In the genomic region with DNA sequence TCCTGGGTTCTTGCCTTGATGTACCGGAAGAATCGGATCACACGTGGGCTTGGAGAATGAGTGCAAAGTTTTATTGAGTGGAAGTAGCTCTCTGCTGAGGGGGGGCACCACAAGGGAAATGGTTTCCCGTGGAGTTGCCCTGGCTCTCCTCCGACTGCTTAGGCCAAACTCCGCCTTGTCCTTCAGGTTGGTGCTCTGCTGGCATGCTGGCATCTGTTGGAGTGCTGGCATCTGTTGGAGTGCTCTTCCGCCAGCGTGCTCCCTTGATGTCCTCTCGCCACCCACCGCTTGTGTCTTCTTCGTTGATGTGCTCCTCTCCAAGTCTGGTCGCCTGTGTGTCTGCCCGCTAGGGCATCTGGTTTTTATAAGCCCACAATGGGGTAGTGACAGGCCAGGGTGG, we compare ENCODE assay signal across 2 cellular contexts.
TF ChIP-seq lines count a peak whose summit lies in the region.

No MANE protein-coding gene starts in this region.

TF ChIP-seq in GM23338, 12 proteins besides CTCF, POLR2A, EP300 and RAD21:
- TF ChIP-seq, protein P1, sequence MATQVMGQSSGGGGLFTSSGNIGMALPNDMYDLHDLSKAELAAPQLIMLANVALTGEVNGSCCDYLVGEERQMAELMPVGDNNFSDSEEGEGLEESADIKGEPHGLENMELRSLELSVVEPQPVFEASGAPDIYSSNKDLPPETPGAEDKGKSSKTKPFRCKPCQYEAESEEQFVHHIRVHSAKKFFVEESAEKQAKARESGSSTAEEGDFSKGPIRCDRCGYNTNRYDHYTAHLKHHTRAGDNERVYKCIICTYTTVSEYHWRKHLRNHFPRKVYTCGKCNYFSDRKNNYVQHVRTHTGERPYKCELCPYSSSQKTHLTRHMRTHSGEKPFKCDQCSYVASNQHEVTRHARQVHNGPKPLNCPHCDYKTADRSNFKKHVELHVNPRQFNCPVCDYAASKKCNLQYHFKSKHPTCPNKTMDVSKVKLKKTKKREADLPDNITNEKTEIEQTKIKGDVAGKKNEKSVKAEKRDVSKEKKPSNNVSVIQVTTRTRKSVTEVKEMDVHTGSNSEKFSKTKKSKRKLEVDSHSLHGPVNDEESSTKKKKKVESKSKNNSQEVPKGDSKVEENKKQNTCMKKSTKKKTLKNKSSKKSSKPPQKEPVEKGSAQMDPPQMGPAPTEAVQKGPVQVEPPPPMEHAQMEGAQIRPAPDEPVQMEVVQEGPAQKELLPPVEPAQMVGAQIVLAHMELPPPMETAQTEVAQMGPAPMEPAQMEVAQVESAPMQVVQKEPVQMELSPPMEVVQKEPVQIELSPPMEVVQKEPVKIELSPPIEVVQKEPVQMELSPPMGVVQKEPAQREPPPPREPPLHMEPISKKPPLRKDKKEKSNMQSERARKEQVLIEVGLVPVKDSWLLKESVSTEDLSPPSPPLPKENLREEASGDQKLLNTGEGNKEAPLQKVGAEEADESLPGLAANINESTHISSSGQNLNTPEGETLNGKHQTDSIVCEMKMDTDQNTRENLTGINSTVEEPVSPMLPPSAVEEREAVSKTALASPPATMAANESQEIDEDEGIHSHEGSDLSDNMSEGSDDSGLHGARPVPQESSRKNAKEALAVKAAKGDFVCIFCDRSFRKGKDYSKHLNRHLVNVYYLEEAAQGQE (IDR thresholded peaks at IDR 0.05; ENCODE audit: unreplicated experiment): no peak
- TF ChIP-seq, protein P2, sequence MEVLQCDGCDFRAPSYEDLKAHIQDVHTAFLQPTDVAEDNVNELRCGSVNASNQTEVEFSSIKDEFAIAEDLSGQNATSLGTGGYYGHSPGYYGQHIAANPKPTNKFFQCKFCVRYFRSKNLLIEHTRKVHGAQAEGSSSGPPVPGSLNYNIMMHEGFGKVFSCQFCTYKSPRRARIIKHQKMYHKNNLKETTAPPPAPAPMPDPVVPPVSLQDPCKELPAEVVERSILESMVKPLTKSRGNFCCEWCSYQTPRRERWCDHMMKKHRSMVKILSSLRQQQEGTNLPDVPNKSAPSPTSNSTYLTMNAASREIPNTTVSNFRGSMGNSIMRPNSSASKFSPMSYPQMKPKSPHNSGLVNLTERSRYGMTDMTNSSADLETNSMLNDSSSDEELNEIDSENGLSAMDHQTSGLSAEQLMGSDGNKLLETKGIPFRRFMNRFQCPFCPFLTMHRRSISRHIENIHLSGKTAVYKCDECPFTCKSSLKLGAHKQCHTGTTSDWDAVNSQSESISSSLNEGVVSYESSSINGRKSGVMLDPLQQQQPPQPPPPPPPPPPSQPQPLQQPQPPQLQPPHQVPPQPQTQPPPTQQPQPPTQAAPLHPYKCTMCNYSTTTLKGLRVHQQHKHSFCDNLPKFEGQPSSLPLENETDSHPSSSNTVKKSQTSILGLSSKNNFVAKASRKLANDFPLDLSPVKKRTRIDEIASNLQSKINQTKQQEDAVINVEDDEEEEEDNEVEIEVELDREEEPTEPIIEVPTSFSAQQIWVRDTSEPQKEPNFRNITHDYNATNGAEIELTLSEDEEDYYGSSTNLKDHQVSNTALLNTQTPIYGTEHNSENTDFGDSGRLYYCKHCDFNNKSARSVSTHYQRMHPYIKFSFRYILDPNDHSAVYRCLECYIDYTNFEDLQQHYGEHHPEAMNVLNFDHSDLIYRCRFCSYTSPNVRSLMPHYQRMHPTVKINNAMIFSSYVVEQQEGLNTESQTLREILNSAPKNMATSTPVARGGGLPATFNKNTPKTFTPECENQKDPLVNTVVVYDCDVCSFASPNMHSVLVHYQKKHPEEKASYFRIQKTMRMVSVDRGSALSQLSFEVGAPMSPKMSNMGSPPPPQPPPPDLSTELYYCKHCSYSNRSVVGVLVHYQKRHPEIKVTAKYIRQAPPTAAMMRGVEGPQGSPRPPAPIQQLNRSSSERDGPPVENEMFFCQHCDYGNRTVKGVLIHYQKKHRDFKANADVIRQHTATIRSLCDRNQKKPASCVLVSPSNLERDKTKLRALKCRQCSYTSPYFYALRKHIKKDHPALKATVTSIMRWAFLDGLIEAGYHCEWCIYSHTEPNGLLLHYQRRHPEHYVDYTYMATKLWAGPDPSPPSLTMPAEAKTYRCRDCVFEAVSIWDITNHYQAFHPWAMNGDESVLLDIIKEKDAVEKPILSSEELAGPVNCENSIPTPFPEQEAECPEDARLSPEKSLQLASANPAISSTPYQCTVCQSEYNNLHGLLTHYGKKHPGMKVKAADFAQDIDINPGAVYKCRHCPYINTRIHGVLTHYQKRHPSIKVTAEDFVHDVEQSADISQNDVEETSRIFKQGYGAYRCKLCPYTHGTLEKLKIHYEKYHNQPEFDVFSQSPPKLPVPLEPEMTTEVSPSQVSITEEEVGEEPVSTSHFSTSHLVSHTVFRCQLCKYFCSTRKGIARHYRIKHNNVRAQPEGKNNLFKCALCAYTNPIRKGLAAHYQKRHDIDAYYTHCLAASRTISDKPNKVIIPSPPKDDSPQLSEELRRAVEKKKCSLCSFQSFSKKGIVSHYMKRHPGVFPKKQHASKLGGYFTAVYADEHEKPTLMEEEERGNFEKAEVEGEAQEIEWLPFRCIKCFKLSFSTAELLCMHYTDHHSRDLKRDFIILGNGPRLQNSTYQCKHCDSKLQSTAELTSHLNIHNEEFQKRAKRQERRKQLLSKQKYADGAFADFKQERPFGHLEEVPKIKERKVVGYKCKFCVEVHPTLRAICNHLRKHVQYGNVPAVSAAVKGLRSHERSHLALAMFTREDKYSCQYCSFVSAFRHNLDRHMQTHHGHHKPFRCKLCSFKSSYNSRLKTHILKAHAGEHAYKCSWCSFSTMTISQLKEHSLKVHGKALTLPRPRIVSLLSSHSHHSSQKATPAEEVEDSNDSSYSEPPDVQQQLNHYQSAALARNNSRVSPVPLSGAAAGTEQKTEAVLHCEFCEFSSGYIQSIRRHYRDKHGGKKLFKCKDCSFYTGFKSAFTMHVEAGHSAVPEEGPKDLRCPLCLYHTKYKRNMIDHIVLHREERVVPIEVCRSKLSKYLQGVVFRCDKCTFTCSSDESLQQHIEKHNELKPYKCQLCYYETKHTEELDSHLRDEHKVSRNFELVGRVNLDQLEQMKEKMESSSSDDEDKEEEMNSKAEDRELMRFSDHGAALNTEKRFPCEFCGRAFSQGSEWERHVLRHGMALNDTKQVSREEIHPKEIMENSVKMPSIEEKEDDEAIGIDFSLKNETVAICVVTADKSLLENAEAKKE (CRISPR knock-in tag; IDR thresholded peaks at IDR 0.05): no peak
- no peak for TF ChIP-seq EZH2 (IDR thresholded peaks at IDR 0.05; ENCODE audit: low read depth, unreplicated experiment)
- no peak for TF ChIP-seq CREB1 (CRISPR knock-in tag; IDR thresholded peaks at IDR 0.05; ENCODE audit: low read depth)
- TF ChIP-seq STAT1 (IDR thresholded peaks at IDR 0.05; ENCODE audit: unreplicated experiment): no peak
- no peak for TF ChIP-seq ZNF331 (CRISPR knock-in tag; IDR thresholded peaks at IDR 0.05; ENCODE audit: low read depth)

TF ChIP-seq in H1, 55 proteins besides CTCF, POLR2A, EP300 and RAD21:
- TF ChIP-seq KDM4A (IDR thresholded peaks at IDR 0.05; ENCODE audit: low read depth, low read length, severe bottlenecking): no peak
- no peak for TF ChIP-seq TEAD4 (IDR thresholded peaks at IDR 0.05; ENCODE audit: low read depth, low read length)
